ENCODE assay signal across 10 cellular contexts in the genomic region with DNA sequence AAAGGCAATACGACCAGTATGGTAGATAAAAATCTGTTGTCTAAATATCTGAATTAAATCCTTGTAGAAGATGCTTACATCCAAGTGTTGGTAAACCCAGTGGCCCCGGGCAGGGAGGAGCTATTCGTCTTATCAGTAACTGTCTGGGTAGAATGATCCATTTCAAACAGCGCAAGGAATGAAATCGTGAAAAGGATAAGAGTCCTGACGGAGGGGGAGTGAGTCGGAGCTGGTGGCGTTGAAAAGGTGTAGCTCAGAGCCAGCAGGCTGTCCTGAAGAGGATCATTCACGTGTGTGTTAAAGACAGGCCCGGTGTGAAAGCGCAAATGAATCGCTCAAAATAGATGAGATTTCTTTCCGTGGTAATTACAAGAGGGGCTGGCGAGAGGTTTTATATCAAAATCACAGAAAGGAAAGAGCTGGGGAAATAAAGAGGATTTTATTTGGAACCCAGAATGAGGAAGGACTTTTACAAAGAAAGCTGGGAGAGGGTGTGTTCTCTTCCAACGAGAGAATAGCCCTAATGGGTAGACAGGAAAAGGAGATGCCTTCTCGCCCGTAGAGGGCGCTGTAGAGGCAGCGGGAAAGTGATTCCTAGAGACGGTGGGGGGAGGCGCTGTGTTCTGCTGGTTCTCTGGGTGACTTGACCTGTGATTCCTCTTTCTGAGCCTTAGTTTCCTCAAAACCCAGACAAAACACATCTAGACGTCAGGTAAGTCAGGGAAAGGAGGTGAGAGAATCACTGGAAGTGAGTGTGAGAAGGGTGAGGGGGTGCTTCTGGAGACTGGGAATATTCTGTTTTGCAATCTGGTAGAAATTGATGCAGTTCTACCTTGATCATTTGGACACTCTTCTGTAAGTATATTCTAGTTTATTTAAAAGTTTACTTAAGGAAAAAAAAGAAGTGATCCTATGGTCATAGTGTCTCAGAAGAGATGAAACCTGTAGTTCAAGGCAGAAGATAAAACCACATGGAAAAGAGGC. TPM values are rescaled to one million over a fixed set of nuclear protein-coding genes. Genes with fewer than 3 reads are reported as not detected.
DNase-seq lines count a peak whose midpoint lies in the region; ATAC-seq, FAIRE-seq and TF ChIP-seq lines count a peak whose summit lies in the region.
"Had no signal": no experiment of that assay in that cellular context is flagged by ENCODE, and none has a peak within 500 bp of the region (broad histone marks: within the 10 kb centered on the region; RNA-seq: fewer than 3 reads in every experiment).

No MANE protein-coding gene starts in this region.

- H2AFZ ChIP-seq in SU-DHL-6 (ENCODE audit: low read depth, low read length, severe bottlenecking) = no peak overlapping the region

- TF ChIP-seq POLR2A in H54 (IDR thresholded peaks at IDR 0.05; ENCODE audit: low read depth, low read length) = no peak

- no peak overlapping the region for H3K4me3 ChIP-seq in SU-DHL-6 (ENCODE audit: insufficient read depth, low read length, poor library complexity, severe bottlenecking)
- H3K4me3 ChIP-seq in CD8-positive, alpha-beta memory T cell (ENCODE audit: low read length) = no peak overlapping the region

- no peaks in the 10 kb centered on the region for H3K9me3 Mint-ChIP-seq in T-helper 2 cell treated with Interferon-gamma antibody and Interleukin-4, amounts not matched to agents 5 μg/mL and 100 μg/mL, for 36 hours
- peaks cover 3 to 13% (median 11%) of the 10 kb centered on the region in 5 donors for H3K9me3 Mint-ChIP-seq in CD8-positive, alpha-beta memory T cell

- no peaks in the 10 kb centered on the region for H3K9me2 ChIP-seq in SU-DHL-6 (replicated peaks; ENCODE audit: insufficient read depth, low read length)

- H3K36me3 ChIP-seq in SU-DHL-6 (ENCODE audit: low read length) = no peaks in the 10 kb centered on the region
- H3K36me3 ChIP-seq in CD8-positive, alpha-beta memory T cell (ENCODE audit: insufficient read depth, low read length) = no peaks in the 10 kb centered on the region

- H3K9ac ChIP-seq in SU-DHL-6 (ENCODE audit: low read length) = no peak overlapping the region

- H3F3A ChIP-seq in SU-DHL-6 (ENCODE audit: insufficient read depth) = no peaks in the 10 kb centered on the region

- peak; percentile 48 for TF ChIP-seq CTCF in SU-DHL-6 (IDR thresholded peaks at IDR 0.05; ENCODE audit: insufficient read depth, low read length, poor library complexity, severe bottlenecking)

- H3K27ac ChIP-seq in SU-DHL-6 (ENCODE audit: low read depth, low read length) = no peak overlapping the region
- no peak overlapping the region for H3K27ac ChIP-seq in CD8-positive, alpha-beta memory T cell (ENCODE audit: low read depth, low read length)

- H4K20me1 ChIP-seq in SU-DHL-6 (ENCODE audit: low read depth, low read length) = no peaks in the 10 kb centered on the region

- H3K4me1 Mint-ChIP-seq in T-helper 2 cell treated with Interferon-gamma antibody and Interleukin-4, amounts not matched to agents 5 μg/mL and 100 μg/mL, for 36 hours (ENCODE audit: low read depth) = no peaks in the 10 kb centered on the region
- no peaks in the 10 kb centered on the region for H3K4me1 Mint-ChIP-seq in CD8-positive, alpha-beta memory T cell

- no peak for FAIRE-seq in H54 (lab: Jason Lieb, UNC)
- FAIRE-seq: endometrium had no signal

- H3K4me1 ChIP-seq in CD8-positive, alpha-beta memory T cell (ENCODE audit: insufficient read depth, low read length) = no peaks in the 10 kb centered on the region

- H3K4me2 ChIP-seq in SU-DHL-6 (ENCODE audit: low read depth, low read length, poor library complexity, severe bottlenecking) = no peak overlapping the region

- POLR2A ChIA-PET in CD8-positive, alpha-beta memory T cell (lab: Charles Lee) = no interaction called here

- no peaks in the 10 kb centered on the region for H3K79me2 ChIP-seq in SU-DHL-6 (ENCODE audit: insufficient read depth, low read length)

- no peaks in the 10 kb centered on the region for H3K27me3 Mint-ChIP-seq in T-helper 2 cell treated with Interferon-gamma antibody and Interleukin-4, amounts not matched to agents 5 μg/mL and 100 μg/mL, for 36 hours (ENCODE audit: low read depth)
- H3K27me3 Mint-ChIP-seq in CD8-positive, alpha-beta memory T cell = peaks cover 9 to 10% of the 10 kb centered on the region in 2 donors

- peak; percentile 25 for DNase-seq in DMS153 (lab: John Stamatoyannopoulos, UW)
- peak; percentile 38 for DNase-seq in H54 (ENCODE audit: insufficient read length, low spot score)
- DNase-seq in left kidney (ENCODE audit: low read depth, low spot score) = peak; percentile 46
- DNase-seq in T-helper 2 cell treated with Interferon-gamma antibody and Interleukin-4, amounts not matched to agents 5 μg/mL and 100 μg/mL, for 36 hours (ENCODE audit: low spot score) = no peak
- DNase-seq in DMS79 (lab: John Stamatoyannopoulos, UW) = no peak
- DNase-seq in CD8-positive, alpha-beta memory T cell = no peak

- no peak for ATAC-seq in HG02885 (IDR thresholded peaks at IDR 0.05; ENCODE audit: poor library complexity, unreplicated experiment)

- no peaks in the 10 kb centered on the region for H3K36me3 Mint-ChIP-seq in T-helper 2 cell treated with Interferon-gamma antibody and Interleukin-4, amounts not matched to agents 5 μg/mL and 100 μg/mL, for 36 hours (ENCODE audit: low read depth)
- H3K36me3 Mint-ChIP-seq in CD8-positive, alpha-beta memory T cell = no peaks in the 10 kb centered on the region

- CTCF ChIA-PET in CD8-positive, alpha-beta memory T cell (lab: Charles Lee) = no interaction called here

- H3K4me3 Mint-ChIP-seq in T-helper 2 cell treated with Interferon-gamma antibody and Interleukin-4, amounts not matched to agents 5 μg/mL and 100 μg/mL, for 36 hours = no peak overlapping the region
- H3K4me3 Mint-ChIP-seq in CD8-positive, alpha-beta memory T cell = no peak overlapping the region

- H3K27me3 ChIP-seq in SU-DHL-6 (ENCODE audit: low read length) = no peaks in the 10 kb centered on the region
- H3K27me3 ChIP-seq in CD8-positive, alpha-beta memory T cell (ENCODE audit: insufficient read depth, low read length, poor library complexity, severe bottlenecking) = no peaks in the 10 kb centered on the region

- no peaks in the 10 kb centered on the region for H3K9me3 ChIP-seq in SU-DHL-6 (ENCODE audit: insufficient read depth, low read length)
- no peaks in the 10 kb centered on the region for H3K9me3 ChIP-seq in CD8-positive, alpha-beta memory T cell (ENCODE audit: low read length)

- no peak overlapping the region for H3K27ac Mint-ChIP-seq in T-helper 2 cell treated with Interferon-gamma antibody and Interleukin-4, amounts not matched to agents 5 μg/mL and 100 μg/mL, for 36 hours
- peak overlapping the region in 1 of 8 donors; percentile 34 for H3K27ac Mint-ChIP-seq in CD8-positive, alpha-beta memory T cell

RNA-seq across cellular contexts. Expression of a gene that starts 39.3 kb away (rescaled TPM):
- total RNA-seq in CD8-positive, alpha-beta memory T cell = not detected
- polyA plus RNA-seq in CD8-positive, alpha-beta memory T cell = not detected
- total RNA-seq: T-helper 2 cell treated with Interferon-gamma antibody and Interleukin-4, amounts not matched to agents 100 ng/mL and 5 ng/mL, for 36 hours had no signal

Comparison
In these comparisons a context has a peak if more than half of its experiments do, and no peak if none do; other contexts are left out.
1. DNase-seq: peak in DMS153 (single experiment), H54 (single experiment) and left kidney (single experiment); none in T-helper 2 cell treated with Interferon-gamma antibody and Interleukin-4, amounts not matched to agents 5 μg/mL and 100 μg/mL, for 36 hours (single experiment), DMS79 (single experiment) and CD8-positive, alpha-beta memory T cell (0 of 5).